ENCODE assay signal across 15 cellular contexts in genomic region chr19:33204136-33204973, GRCh38. TPM values are rescaled to one million over a fixed set of nuclear protein-coding genes. Genes with fewer than 3 reads are reported as not detected.
DNase-seq lines count a peak whose midpoint lies in the region; ATAC-seq, FAIRE-seq and TF ChIP-seq lines count a peak whose summit lies in the region.
"Had no signal": no experiment of that assay in that cellular context is flagged by ENCODE, and none has a peak within 500 bp of the region (broad histone marks: within the 10 kb centered on the region; RNA-seq: fewer than 3 reads in every experiment).

No MANE protein-coding gene starts in this region.

- DNase-seq in SK-N-SH (peak; percentile 21), kidney (peak; percentile 71), osteoblast (ENCODE audit: insufficient read length, low spot score, missing footprints) (peak; percentile 85), NCI-H128 (lab: John Stamatoyannopoulos, UW; ENCODE audit: unreplicated experiment) (no peak)
- DNase-seq in stimulated activated naive CD8-positive, alpha-beta T cell treated with anti-CD3 and anti-CD28 coated beads, Interleukin-15, amount 100 ng/mL, for 72 hours: no peak
- no peak for DNase-seq in activated naive CD4-positive, alpha-beta T cell treated with anti-CD3 and anti-CD28 coated beads, Interleukin-2, amount 50 U/mL, for 16 hours
- DNase-seq: GM23248 had no signal

- FAIRE-seq in kidney (lab: Jason Lieb, UNC): no peak
- FAIRE-seq: H54 had no signal

- H3K9me3 ChIP-seq in SK-N-SH (no peaks in the 10 kb centered on the region), HEK293 (ENCODE audit: control insufficient read depth, insufficient read depth, low read depth, low read length) (no peaks in the 10 kb centered on the region), kidney (ENCODE audit: control insufficient read depth in 1 of 2, low read length in 2 of 2) (no peaks in the 10 kb centered on the region), osteoblast (ENCODE audit: low read depth, low read length) (no peaks in the 10 kb centered on the region)

- no peak for TF ChIP-seq RAD21 in SK-N-SH (IDR thresholded peaks at IDR 0.05; ENCODE audit: low read length)

- no peaks in the 10 kb centered on the region for H3K9me3 Mint-ChIP-seq in stimulated activated naive CD8-positive, alpha-beta T cell treated with anti-CD3 and anti-CD28 coated beads, Interleukin-15, amount 100 ng/mL, for 72 hours
- H3K9me3 Mint-ChIP-seq: CD8-positive, alpha-beta memory T cell had no signal

- H3K9me2 ChIP-seq in SK-N-SH: no peaks in the 10 kb centered on the region

- H3K4me1 ChIP-seq in SK-N-SH (ENCODE audit: control insufficient read depth in 1 of 2, insufficient read depth in 2 of 2, low read depth in 1 of 2, low read length in 1 of 2) (no peaks in the 10 kb centered on the region), HEK293 (ENCODE audit: control insufficient read depth, insufficient read depth, low read length) (no peaks in the 10 kb centered on the region), kidney (ENCODE audit: control insufficient read depth in 1 of 2, insufficient read depth in 1 of 2, low read depth in 1 of 2, low read length in 2 of 2) (peaks cover 0 to 4% of the 10 kb centered on the region in 2 donors), osteoblast (ENCODE audit: insufficient read depth, low read length) (no peaks in the 10 kb centered on the region)

- H2AFZ ChIP-seq in SK-N-SH (ENCODE audit: low read depth) (no peak overlapping the region), osteoblast (ENCODE audit: low read length) (no peak overlapping the region)
- H2AFZ ChIP-seq: GM23248 had no signal

- H3K4me3 Mint-ChIP-seq in stimulated activated naive CD8-positive, alpha-beta T cell treated with anti-CD3 and anti-CD28 coated beads, Interleukin-15, amount 100 ng/mL, for 72 hours: no peak overlapping the region
- H3K4me3 Mint-ChIP-seq: CD8-positive, alpha-beta memory T cell had no signal

- no peaks in the 10 kb centered on the region for H4K20me1 ChIP-seq in SK-N-SH (ENCODE audit: insufficient read depth)
- peaks cover 3% of the 10 kb centered on the region for H4K20me1 ChIP-seq in osteoblast (ENCODE audit: insufficient read depth, low read length)

- H3K4me1 Mint-ChIP-seq in stimulated activated naive CD8-positive, alpha-beta T cell treated with anti-CD3 and anti-CD28 coated beads, Interleukin-15, amount 100 ng/mL, for 72 hours: peaks cover 5% of the 10 kb centered on the region
- H3K4me1 Mint-ChIP-seq: CD8-positive, alpha-beta memory T cell had no signal

- H3K79me2 ChIP-seq in SK-N-SH (ENCODE audit: insufficient read depth): no peaks in the 10 kb centered on the region
- H3K79me2 ChIP-seq in osteoblast (ENCODE audit: insufficient read depth, low read length): no peaks in the 10 kb centered on the region

- H3K27ac ChIP-seq in SK-N-SH (ENCODE audit: low read depth in 2 of 2, low read length in 1 of 2) (no peak overlapping the region), HEK293 (ENCODE audit: extremely low read depth, low read depth, low read length) (no peak overlapping the region), kidney (ENCODE audit: low read depth in 2 of 2, low read length in 2 of 2) (no peak overlapping the region), osteoblast (ENCODE audit: low read depth, low read length) (no peak overlapping the region)
- H3K27ac ChIP-seq: 22Rv1, GM23248 had no signal

- no peak overlapping the region for H3K27ac Mint-ChIP-seq in stimulated activated naive CD8-positive, alpha-beta T cell treated with anti-CD3 and anti-CD28 coated beads, Interleukin-15, amount 100 ng/mL, for 72 hours
- H3K27ac Mint-ChIP-seq: CD8-positive, alpha-beta memory T cell had no signal

- POLR2A ChIA-PET in SK-N-SH (lab: Yijun Ruan, JAX) (interaction anchor here (0.5 kb wide), 1 partner anchor 19 kb away, joined by 3 read pairs; no protein-coding TSS in a partner anchor), HEK293 (lab: Yijun Ruan, JAX) (interaction anchor here (1.0 kb wide), 1 partner anchor 10 kb away, joined by 4 read pairs; no protein-coding TSS in a partner anchor)

- no peaks in the 10 kb centered on the region for H3K27me3 Mint-ChIP-seq in stimulated activated naive CD8-positive, alpha-beta T cell treated with anti-CD3 and anti-CD28 coated beads, Interleukin-15, amount 100 ng/mL, for 72 hours
- H3K27me3 Mint-ChIP-seq: CD8-positive, alpha-beta memory T cell had no signal

- H3K27me3 ChIP-seq in SK-N-SH (ENCODE audit: insufficient read depth) (no peaks in the 10 kb centered on the region), osteoblast (ENCODE audit: insufficient read depth, low read length) (no peaks in the 10 kb centered on the region)

- H3K4me3 ChIP-seq in SK-N-SH (ENCODE audit: low read depth in 2 of 2, low read length in 1 of 2) (no peak overlapping the region), HEK293 (ENCODE audit: low read depth, low read length) (no peak overlapping the region), kidney (ENCODE audit: low read length in 2 of 2) (no peak overlapping the region), osteoblast (ENCODE audit: insufficient read depth, low read length) (no peak overlapping the region)
- H3K4me3 ChIP-seq: GM23248 had no signal

- H3F3A ChIP-seq in SK-N-SH (replicated peaks; ENCODE audit: insufficient read depth): no peaks in the 10 kb centered on the region

- CTCF ChIA-PET in SK-N-SH (lab: Yijun Ruan, JAX) (interaction anchor here (0.9 to 1.6 kb wide), 2 partner anchors 12 to 202 kb away, joined by 3 to 4 read pairs; no protein-coding TSS in a partner anchor), HEK293 (lab: Yijun Ruan, JAX) (interaction anchor here (0.8 kb wide), 1 partner anchor 20 kb away, joined by 3 read pairs; no protein-coding TSS in a partner anchor)

- TF ChIP-seq CTCF in SK-N-SH (IDR thresholded peaks at IDR 0.05): no peak
- TF ChIP-seq CTCF in HEK293 (tag by site-specific recombination; IDR thresholded peaks at IDR 0.05): no peak
- TF ChIP-seq CTCF in kidney (IDR thresholded peaks at IDR 0.05; ENCODE audit: borderline replicate concordance, extremely low read depth, insufficient read depth): no peak
- TF ChIP-seq CTCF in osteoblast (IDR thresholded peaks at IDR 0.05; ENCODE audit: extremely low read depth, low read depth, low read length): no peak

- no peak for ATAC-seq in SK-N-SH treated with all-trans-retinoic acid at 6 μM for 48 hours
- no peak for ATAC-seq in stimulated activated naive CD8-positive, alpha-beta T cell treated with anti-CD3 and anti-CD28 coated beads, Interleukin-15, amount 100 ng/mL, for 72 hours

- no peak overlapping the region for H3K9ac ChIP-seq in SK-N-SH
- H3K9ac ChIP-seq in kidney (ENCODE audit: low read length in 2 of 2): no peak overlapping the region
- H3K9ac ChIP-seq: GM23248 had no signal

- intact Hi-C loops in kidney (cut with DNase I): no loop called here

- peaks cover 0 to 3% of the 10 kb centered on the region in 2 experiments for H3K36me3 ChIP-seq in SK-N-SH (replicated peaks in 1 of 2; ENCODE audit: control insufficient read depth in 1 of 2, insufficient read depth in 2 of 2, low read length in 1 of 2)
- H3K36me3 ChIP-seq in HEK293 (ENCODE audit: control insufficient read depth in 2 of 2, insufficient read depth in 1 of 2, low read length in 2 of 2): peaks cover 29 to 71% of the 10 kb centered on the region in 2 experiments
- peaks cover 0 to 5% of the 10 kb centered on the region in 2 donors for H3K36me3 ChIP-seq in kidney (ENCODE audit: control insufficient read depth in 1 of 2, insufficient read depth in 2 of 2, low read length in 2 of 2)
- H3K36me3 ChIP-seq in osteoblast (ENCODE audit: insufficient read depth, low read length): no peaks in the 10 kb centered on the region

- TF ChIP-seq EP300 in SK-N-SH (IDR thresholded peaks at IDR 0.05; ENCODE audit: borderline replicate concordance in 1 of 2, low read depth in 1 of 2, low read length in 1 of 2): no peak

- WGBS in SK-N-SH (ENCODE audit: low lambda C conversion rate): 94% methylated on average over 25 of the region's 32 CpGs

- H3K4me2 ChIP-seq in SK-N-SH (no peak overlapping the region), osteoblast (ENCODE audit: insufficient read depth, low read length) (no peak overlapping the region)

TF ChIP-seq in SK-N-SH, 30 proteins besides CTCF, POLR2A, EP300 and RAD21 (continues in another document):
- no peak for TF ChIP-seq TCF12 (IDR thresholded peaks at IDR 0.05)
- no peak for TF ChIP-seq RXRA (IDR thresholded peaks at IDR 0.05; ENCODE audit: borderline replicate concordance, low read depth)
- no peak for TF ChIP-seq CHD2 (IDR thresholded peaks at IDR 0.05; ENCODE audit: low read length, partially characterized antibody)
- TF ChIP-seq EZH2phosphoT487 (IDR thresholded peaks at IDR 0.05; ENCODE audit: borderline replicate concordance, low read depth): no peak
- no peak for TF ChIP-seq FOXJ3 (CRISPR knock-in tag; IDR thresholded peaks at IDR 0.05)
- TF ChIP-seq MXI1 (IDR thresholded peaks at IDR 0.05; ENCODE audit: low read depth, low read length): no peak

TF ChIP-seq in SK-N-SH treated with all-trans-retinoic acid at 6 μM for 48 hours, 23 proteins besides CTCF, POLR2A, EP300 and RAD21 (continues in another document):
- TF ChIP-seq ZNF565 (CRISPR knock-in tag; conservative IDR thresholded peaks at IDR 0.05; ENCODE audit: low read depth) (no peak), ISL1 (CRISPR knock-in tag; IDR thresholded peaks at IDR 0.05) (no peak), ZNF8 (CRISPR knock-in tag; IDR thresholded peaks at IDR 0.05) (no peak), ARNTL (CRISPR knock-in tag; IDR thresholded peaks at IDR 0.05; ENCODE audit: borderline replicate concordance, low read depth) (no peak), CSDC2 (CRISPR knock-in tag; IDR thresholded peaks at IDR 0.05) (no peak), TOX (CRISPR knock-in tag; IDR thresholded peaks at IDR 0.05; ENCODE audit: borderline replicate concordance) (no peak)

TF ChIP-seq in HEK293, 187 proteins besides CTCF, POLR2A, EP300 and RAD21 (continues in another document):
- TF ChIP-seq ZNF266 (tag by site-specific recombination; IDR thresholded peaks at IDR 0.05; ENCODE audit: low read depth): no peak

RNA-seq across cellular contexts. Expression of gene LRP3, which starts 10.2 kb away (rescaled TPM):
- polyA plus RNA-seq in SK-N-SH (2012; rRNA removed) (7.5 and 8.2 TPM in 2 replicates), kidney (ENCODE audit: insufficient read depth, low read depth, low replicate concordance) (13.9 TPM)
- 3.6 and 7.8 TPM in 2 replicates for polyA plus RNA-seq in SK-N-SH (2012; cell fraction: cytosol; rRNA removed)
- 8.9 and 11.2 TPM in 2 replicates for polyA plus RNA-seq in SK-N-SH (2012; cell fraction: nucleus; rRNA removed)
- total RNA-seq in kidney (23.8 TPM), osteoblast (38.4 and 39.8 TPM in 2 replicates)
- total RNA-seq: HT-29 had no signal
- polyA plus RNA-seq: CD8-positive, alpha-beta memory T cell had no signal

RNA-seq across cellular contexts. Expression of gene SLC7A10, which starts 21.3 kb away (rescaled TPM):
- polyA plus RNA-seq in SK-N-SH (2012; rRNA removed): 0.02 TPM in 1 of 2 replicates, not detected in the other
- not detected in 2 replicates for polyA plus RNA-seq in SK-N-SH (2012; cell fraction: cytosol; rRNA removed)
- 0.07 TPM in 1 of 2 replicates, not detected in the other for polyA plus RNA-seq in SK-N-SH (2012; cell fraction: nucleus; rRNA removed)
- not detected for total RNA-seq in kidney
- polyA plus RNA-seq in kidney (ENCODE audit: insufficient read depth, low read depth, low replicate concordance): 0.41 TPM
- not detected in 2 replicates for total RNA-seq in osteoblast
- total RNA-seq: CD8-positive, alpha-beta memory T cell; Daoy; GM23248; HT-29 had no signal
- polyA plus RNA-seq: BJ; CD8-positive, alpha-beta memory T cell; GM23248 had no signal

Comparison
In these comparisons a context has a peak if more than half of its experiments do, and no peak if none do; other contexts are left out.
1. DNase-seq: peak in SK-N-SH (single experiment), kidney (single experiment) and osteoblast (single experiment); none in stimulated activated naive CD8-positive, alpha-beta T cell treated with anti-CD3 and anti-CD28 coated beads, Interleukin-15, amount 100 ng/mL, for 72 hours (0 of 2), NCI-H128 (single experiment) and activated naive CD4-positive, alpha-beta T cell treated with anti-CD3 and anti-CD28 coated beads, Interleukin-2, amount 50 U/mL, for 16 hours (single experiment).